In the genomic region with DNA sequence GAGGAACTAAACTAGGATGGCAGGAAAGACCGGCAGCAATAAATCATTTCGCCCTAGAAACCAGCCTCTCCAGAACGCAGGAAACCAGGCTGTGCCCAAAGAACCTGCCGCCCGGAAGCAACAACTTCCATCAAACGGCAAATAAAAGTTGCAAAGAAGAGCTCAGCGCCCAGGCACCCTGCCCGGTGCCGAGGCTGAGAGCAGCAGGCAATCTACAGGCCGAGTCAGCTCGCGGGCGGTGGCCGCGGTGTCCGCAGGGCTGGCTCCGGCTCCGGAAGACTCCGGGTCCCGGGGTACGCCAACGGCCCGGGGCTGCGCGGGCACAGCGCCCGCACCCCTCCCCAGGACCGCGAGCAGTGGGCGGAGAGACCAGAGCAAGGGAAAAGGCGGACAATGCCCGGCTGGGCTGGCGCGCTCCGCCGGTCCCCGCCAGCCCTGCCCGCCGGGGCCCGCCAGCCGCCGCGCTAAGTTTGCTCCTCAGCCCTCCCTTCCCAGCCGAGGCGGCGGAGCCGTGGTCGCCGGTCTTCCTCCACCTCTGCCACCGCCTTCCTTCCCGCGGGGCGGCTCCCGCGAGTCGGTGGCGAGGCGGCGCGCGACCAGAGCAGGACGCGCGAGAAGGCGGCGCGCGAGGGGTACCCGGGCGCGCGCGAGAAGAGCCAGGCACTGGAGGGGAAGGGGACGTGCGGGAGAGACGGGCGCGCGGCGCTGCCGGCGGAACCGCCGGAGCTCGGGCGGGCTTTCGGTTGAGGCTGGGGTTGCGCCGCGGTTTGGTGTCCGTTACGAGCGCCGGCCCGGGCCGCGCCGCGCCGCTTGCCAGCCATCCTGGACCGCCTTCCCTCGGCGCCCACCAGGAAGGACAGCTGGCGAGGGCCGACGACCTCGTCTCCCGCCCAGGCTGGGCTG, we compare ENCODE assay signal across 8 cellular contexts. TPM values are rescaled to one million over a fixed set of nuclear protein-coding genes. Genes with fewer than 3 reads are reported as not detected.
DNase-seq lines count a peak whose midpoint lies in the region; ATAC-seq and TF ChIP-seq lines count a peak whose summit lies in the region.

No MANE protein-coding gene starts in this region.

- peak; percentile 9 for ATAC-seq in GM18870 (IDR thresholded peaks at IDR 0.05; ENCODE audit: unreplicated experiment)
- ATAC-seq in HG03108 (IDR thresholded peaks at IDR 0.05; ENCODE audit: unreplicated experiment): peak; percentile 27
- peak; percentile 58 to 63 for ATAC-seq in natural killer cell treated with Interleukin-12 subunit alpha and Interleukin-12 subunit beta and Interleukin-15 and Interleukin-18, amount 100 ng/mL, for 72 hours
- ATAC-seq in stimulated activated naive CD8-positive, alpha-beta T cell treated with anti-CD3 and anti-CD28 coated beads, Interleukin-15, Interleukin-2, amounts not matched to agents 100 U/mL and 50 U/mL, for 24 hours: peak; percentile 14

- peaks cover 31% of the 10 kb centered on the region for H4K20me1 ChIP-seq in OCI-LY7 (ENCODE audit: insufficient read depth, low read length)

- BruUV-seq in OCI-LY7 (replicated peaks; lab: Mats Ljungman, UMichigan): no TSS peak

- DNase-seq in BJ (ENCODE audit: low read depth) (no peak), OCI-LY7 (ENCODE audit: low spot score) (peak; percentile 84), fibroblast of pulmonary artery (ENCODE audit: low read depth) (peak; percentile 58)
- peak; percentile 65 for DNase-seq in activated T-helper 2 cell treated with anti-CD3 and anti-CD28 coated beads, Interferon-gamma antibody, Interleukin-2, Interleukin-4, amounts not matched to agents 10 μg/mL and 5 μg/mL and 100 μg/mL, durations not matched to agents 14 hours and 24 hours and 36 hours (ENCODE audit: low spot score)
- DNase-seq in natural killer cell treated with Interleukin-12 subunit alpha and Interleukin-12 subunit beta and Interleukin-15 and Interleukin-18, amount 100 ng/mL, for 72 hours (ENCODE audit: low spot score): peak; percentile 79
- DNase-seq in stimulated activated naive CD8-positive, alpha-beta T cell treated with anti-CD3 and anti-CD28 coated beads, Interleukin-15, Interleukin-2, amounts not matched to agents 100 U/mL and 50 U/mL, for 24 hours: peak; percentile 71

- TF ChIP-seq CTCF in BJ (IDR thresholded peaks at IDR 0.05; ENCODE audit: insufficient read depth, low read depth, low read length) (peak; percentile 2; the same call in 1 of the 2 replicates), OCI-LY7 (conservative IDR thresholded peaks at IDR 0.05; ENCODE audit: low read length) (0 out of 2 replicates have a peak, but pooled peaks have one; percentile 32), fibroblast of pulmonary artery (IDR thresholded peaks at IDR 0.05; ENCODE audit: low read length, missing control alignments) (no peak)

- H3K4me3 ChIP-seq in BJ (ENCODE audit: low read depth, low read length): peak overlapping the region; percentile 91
- H3K4me3 ChIP-seq in OCI-LY7 (ENCODE audit: low read depth, low read length, poor library complexity, severe bottlenecking): peak overlapping the region; percentile 83
- H3K4me3 ChIP-seq in fibroblast of pulmonary artery (replicated peaks; ENCODE audit: low read depth, low read length): peak overlapping the region; percentile 95

- H2AFZ ChIP-seq in OCI-LY7 (ENCODE audit: low read length): peak overlapping the region; percentile 52

- H3K9me3 Mint-ChIP-seq in activated T-helper 2 cell treated with anti-CD3 and anti-CD28 coated beads, Interferon-gamma antibody, Interleukin-2, Interleukin-4, amounts not matched to agents 10 μg/mL and 5 μg/mL and 100 μg/mL, durations not matched to agents 14 hours and 24 hours and 36 hours: no peaks in the 10 kb centered on the region
- H3K9me3 Mint-ChIP-seq in natural killer cell treated with Interleukin-12 subunit alpha and Interleukin-12 subunit beta and Interleukin-15 and Interleukin-18, amount 100 ng/mL, for 72 hours: no peaks in the 10 kb centered on the region

- no peaks in the 10 kb centered on the region for H3K27me3 ChIP-seq in BJ (ENCODE audit: control insufficient read depth, insufficient read depth, low read length)

- no peaks in the 10 kb centered on the region for H3K9me3 ChIP-seq in OCI-LY7 (ENCODE audit: low read length)

- peak overlapping the region; percentile 90 for H3K27ac ChIP-seq in OCI-LY7 (ENCODE audit: low read depth, low read length, poor library complexity, severe bottlenecking)

- H3K27me3 Mint-ChIP-seq in activated T-helper 2 cell treated with anti-CD3 and anti-CD28 coated beads, Interferon-gamma antibody, Interleukin-2, Interleukin-4, amounts not matched to agents 10 μg/mL and 5 μg/mL and 100 μg/mL, durations not matched to agents 14 hours and 24 hours and 36 hours (ENCODE audit: low read depth): no peaks in the 10 kb centered on the region
- no peaks in the 10 kb centered on the region for H3K27me3 Mint-ChIP-seq in natural killer cell treated with Interleukin-12 subunit alpha and Interleukin-12 subunit beta and Interleukin-15 and Interleukin-18, amount 100 ng/mL, for 72 hours

- H3K4me2 ChIP-seq in OCI-LY7 (ENCODE audit: low read length): peak overlapping the region; percentile 98

- CTCF ChIA-PET in BJ (lab: Yijun Ruan, JAX) (interaction anchor here (0.6 to 2.2 kb wide), 3 partner anchors 72 to 188 kb away, joined by 3 to 8 read pairs (median 4); no protein-coding TSS in a partner anchor), OCI-LY7 (lab: Charles Lee; ENCODE audit: unreplicated experiment) (no interaction called here)

- intact Hi-C loops in OCI-LY7 (cut with micrococcal nuclease; ENCODE audit: unreplicated experiment): loop anchor here (5.0 kb wide), 1 partner anchor 202 kb away; no protein-coding TSS in a partner anchor
- intact Hi-C loops in activated T-helper 2 cell treated with anti-CD3 and anti-CD28 coated beads, Interferon-gamma antibody, Interleukin-2, Interleukin-4, amounts not matched to agents 10 μg/mL and 5 μg/mL and 100 μg/mL, durations not matched to agents 14 hours and 24 hours and 36 hours (cut with micrococcal nuclease): loop anchor here (2.0 kb wide), 1 partner anchor 79 kb away; no protein-coding TSS in a partner anchor

- peak overlapping the region; percentile 95 for H3K4me3 Mint-ChIP-seq in activated T-helper 2 cell treated with anti-CD3 and anti-CD28 coated beads, Interferon-gamma antibody, Interleukin-2, Interleukin-4, amounts not matched to agents 10 μg/mL and 5 μg/mL and 100 μg/mL, durations not matched to agents 14 hours and 24 hours and 36 hours (ENCODE audit: low read depth)
- H3K4me3 Mint-ChIP-seq in natural killer cell treated with Interleukin-12 subunit alpha and Interleukin-12 subunit beta and Interleukin-15 and Interleukin-18, amount 100 ng/mL, for 72 hours: peak overlapping the region; percentile 89

- H3K79me2 ChIP-seq in OCI-LY7 (ENCODE audit: insufficient read depth, low read depth, low read length): peaks cover 50% of the 10 kb centered on the region

- no peaks in the 10 kb centered on the region for H3K9me2 ChIP-seq in OCI-LY7 (ENCODE audit: insufficient read depth, low read length)

- peak overlapping the region; percentile 86 for H3K27ac Mint-ChIP-seq in activated T-helper 2 cell treated with anti-CD3 and anti-CD28 coated beads, Interferon-gamma antibody, Interleukin-2, Interleukin-4, amounts not matched to agents 10 μg/mL and 5 μg/mL and 100 μg/mL, durations not matched to agents 14 hours and 24 hours and 36 hours
- peak overlapping the region; percentile 81 to 86 for H3K27ac Mint-ChIP-seq in natural killer cell treated with Interleukin-12 subunit alpha and Interleukin-12 subunit beta and Interleukin-15 and Interleukin-18, amount 100 ng/mL, for 72 hours

- H3K4me1 Mint-ChIP-seq in activated T-helper 2 cell treated with anti-CD3 and anti-CD28 coated beads, Interferon-gamma antibody, Interleukin-2, Interleukin-4, amounts not matched to agents 10 μg/mL and 5 μg/mL and 100 μg/mL, durations not matched to agents 14 hours and 24 hours and 36 hours (ENCODE audit: low read depth): peaks cover 35% of the 10 kb centered on the region
- peaks cover 33 to 39% of the 10 kb centered on the region in 2 donors for H3K4me1 Mint-ChIP-seq in natural killer cell treated with Interleukin-12 subunit alpha and Interleukin-12 subunit beta and Interleukin-15 and Interleukin-18, amount 100 ng/mL, for 72 hours (ENCODE audit: low read depth in 2 of 2)

- H3K36me3 ChIP-seq in BJ (ENCODE audit: control insufficient read depth, insufficient read depth, low read length): no peaks in the 10 kb centered on the region
- H3K36me3 ChIP-seq in OCI-LY7 (ENCODE audit: insufficient read depth, low read length): no peaks in the 10 kb centered on the region

- POLR2A ChIA-PET in BJ (lab: Charles Lee) (no interaction called here), OCI-LY7 (lab: Charles Lee) (interaction anchor here (0.7 to 1.1 kb wide), 4 partner anchors 28 to 752 kb away, joined by 3 to 4 read pairs (median 3); no protein-coding TSS in a partner anchor)

- peaks cover 8% of the 10 kb centered on the region for H3K36me3 Mint-ChIP-seq in activated T-helper 2 cell treated with anti-CD3 and anti-CD28 coated beads, Interferon-gamma antibody, Interleukin-2, Interleukin-4, amounts not matched to agents 10 μg/mL and 5 μg/mL and 100 μg/mL, durations not matched to agents 14 hours and 24 hours and 36 hours (ENCODE audit: low read depth)
- H3K36me3 Mint-ChIP-seq in natural killer cell treated with Interleukin-12 subunit alpha and Interleukin-12 subunit beta and Interleukin-15 and Interleukin-18, amount 100 ng/mL, for 72 hours: no peaks in the 10 kb centered on the region

- peaks cover 49% of the 10 kb centered on the region for H3K4me1 ChIP-seq in OCI-LY7 (ENCODE audit: insufficient read depth, low read length, poor library complexity, severe bottlenecking)

RNA-seq across cellular contexts. Expression of a gene that starts 0.7 kb away (rescaled TPM):
- polyA plus RNA-seq in BJ (2011; rRNA removed): 12.6 and 19.7 TPM in 2 replicates
- polyA minus RNA-seq in BJ (2011; rRNA and poly(A)+ RNA removed): 35.2 and 36.9 TPM in 2 replicates
- 85.4 and 91.9 TPM in 2 replicates for total RNA-seq in OCI-LY7 (2014; rRNA removed; shearing (Covaris generic))
- 88.1 and 88.5 TPM in 2 replicates for total RNA-seq in OCI-LY7 (2022)
- 68.2 and 69.6 TPM in 2 replicates for total RNA-seq in activated T-helper 2 cell treated with anti-CD3 and anti-CD28 coated beads, Interferon-gamma antibody, Interleukin-2, Interleukin-4, amounts not matched to agents 10 μg/mL and 5 μg/mL and 100 μg/mL, durations not matched to agents 14 hours and 24 hours and 36 hours
- 100 to 1,000 TPM in 1 of 2 donors, 10 to 100 TPM in 1; 99.0 to 113 TPM for total RNA-seq in natural killer cell treated with Interleukin-12 subunit alpha and Interleukin-12 subunit beta and Interleukin-15 and Interleukin-18, amount 100 ng/mL, for 72 hours

RNA-seq across cellular contexts. Expression of a gene that starts 51.5 kb away (rescaled TPM):
- polyA plus RNA-seq in BJ (2011; rRNA removed): 103 and 162 TPM in 2 replicates
- polyA minus RNA-seq in BJ (2011; rRNA and poly(A)+ RNA removed): 39.9 and 68.7 TPM in 2 replicates
- total RNA-seq in OCI-LY7 (2014; rRNA removed; shearing (Covaris generic)): 50.4 and 76.1 TPM in 2 replicates
- total RNA-seq in OCI-LY7 (2022): 136 and 143 TPM in 2 replicates
- 114 and 116 TPM in 2 replicates for total RNA-seq in activated T-helper 2 cell treated with anti-CD3 and anti-CD28 coated beads, Interferon-gamma antibody, Interleukin-2, Interleukin-4, amounts not matched to agents 10 μg/mL and 5 μg/mL and 100 μg/mL, durations not matched to agents 14 hours and 24 hours and 36 hours
- 100 to 1,000 TPM in 1 of 2 donors, 10 to 100 TPM in 1; 93.9 to 104 TPM for total RNA-seq in natural killer cell treated with Interleukin-12 subunit alpha and Interleukin-12 subunit beta and Interleukin-15 and Interleukin-18, amount 100 ng/mL, for 72 hours

Comparison
In these comparisons a context has a peak if more than half of its experiments do, and no peak if none do; other contexts are left out.
1. ATAC-seq: peak in every context shown above with its lines; median percentile 60 in natural killer cell treated with Interleukin-12 subunit alpha and Interleukin-12 subunit beta and Interleukin-15 and Interleukin-18, amount 100 ng/mL, for 72 hours; 27 in HG03108; 14 in stimulated activated naive CD8-positive, alpha-beta T cell treated with anti-CD3 and anti-CD28 coated beads, Interleukin-15, Interleukin-2, amounts not matched to agents 100 U/mL and 50 U/mL, for 24 hours; 9 in GM18870.